1 cellular context compared by ENCODE assay signal in the genomic region with DNA sequence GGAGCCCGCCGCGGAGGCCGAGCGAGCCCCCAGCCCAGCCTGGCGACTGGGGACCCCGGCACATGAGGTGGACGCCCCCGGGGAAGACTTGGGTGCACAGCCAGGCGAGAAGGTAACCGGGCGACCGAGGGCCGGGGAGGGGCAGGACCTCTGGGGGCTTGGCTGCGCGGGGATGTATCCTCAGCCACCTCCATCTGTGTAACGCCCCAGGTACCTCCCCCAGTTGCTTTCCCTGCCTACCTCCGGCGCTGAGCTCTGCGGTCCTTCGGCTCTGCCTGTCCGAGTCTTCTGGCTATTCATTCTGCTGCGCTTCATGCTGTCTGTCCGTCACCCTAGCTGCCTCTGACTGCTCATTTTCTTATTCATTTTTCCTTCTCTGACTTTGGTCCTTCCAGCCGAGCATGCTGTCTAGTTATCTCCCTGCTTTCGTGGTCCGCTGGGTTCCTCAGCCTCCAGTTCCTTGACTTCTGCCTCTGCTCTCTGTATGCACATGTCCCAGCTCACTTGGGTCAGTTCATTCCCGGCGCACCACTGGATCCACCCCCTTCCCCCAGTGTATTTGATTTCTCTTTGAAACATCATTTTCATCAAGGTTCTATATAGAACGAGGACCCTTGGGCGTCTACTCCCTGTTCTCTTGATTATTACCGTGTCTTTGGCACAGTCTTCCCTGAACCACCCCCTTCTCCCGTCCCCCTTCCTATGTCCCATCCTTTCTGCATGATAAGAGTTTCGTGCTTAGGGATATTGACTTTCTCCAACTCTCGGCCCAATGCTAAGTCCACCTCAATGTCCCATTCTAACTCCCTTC.
TF ChIP-seq lines count a peak whose summit lies in the region.

No MANE protein-coding gene starts in this region.

TF ChIP-seq in K562, 482 proteins besides CTCF, POLR2A, EP300 and RAD21 (continued from another document):
- TF ChIP-seq BCL6 (CRISPR knock-in tag; IDR thresholded peaks at IDR 0.05) (no peak), SIX5 (IDR thresholded peaks at IDR 0.05; ENCODE audit: borderline replicate concordance in 1 of 2, insufficient read depth in 1 of 2, low read depth in 1 of 2, low read length in 2 of 2) (no peak), ERF (CRISPR knock-in tag; IDR thresholded peaks at IDR 0.05) (no peak), ZNF121 (CRISPR knock-in tag; conservative IDR thresholded peaks at IDR 0.05) (no peak), DACH1 (IDR thresholded peaks at IDR 0.05; ENCODE audit: partially characterized antibody) (no peak), ZNF12 (CRISPR knock-in tag; IDR thresholded peaks at IDR 0.05) (no peak), MAZ (CRISPR knock-in tag; conservative IDR thresholded peaks at IDR 0.05 in 1 of 2, IDR thresholded peaks at IDR 0.05 in 1 of 2) (peak; percentile 49 to 53; a peak in 3 of 4 replicates), ZNF79 (CRISPR knock-in tag; IDR thresholded peaks at IDR 0.05; ENCODE audit: low read depth) (no peak), RBM22 (IDR thresholded peaks at IDR 0.05; ENCODE audit: low read depth, low read length, poor library complexity, severe bottlenecking) (no peak), TAF9B (IDR thresholded peaks at IDR 0.05; ENCODE audit: partially characterized antibody) (no peak), HOMEZ (CRISPR knock-in tag; IDR thresholded peaks at IDR 0.05) (no peak), ZNF57 (CRISPR knock-in tag; IDR thresholded peaks at IDR 0.05) (no peak), NR1H2 (CRISPR knock-in tag; IDR thresholded peaks at IDR 0.05) (no peak), ZNF76 (CRISPR knock-in tag; IDR thresholded peaks at IDR 0.05; ENCODE audit: borderline replicate concordance) (no peak), ZNF124 (CRISPR knock-in tag; IDR thresholded peaks at IDR 0.05) (no peak), PHF8 (IDR thresholded peaks at IDR 0.05; ENCODE audit: borderline replicate concordance, low read length) (peak; percentile 28; the same call in 1 of the 2 replicates)
- TF ChIP-seq, protein P1, sequence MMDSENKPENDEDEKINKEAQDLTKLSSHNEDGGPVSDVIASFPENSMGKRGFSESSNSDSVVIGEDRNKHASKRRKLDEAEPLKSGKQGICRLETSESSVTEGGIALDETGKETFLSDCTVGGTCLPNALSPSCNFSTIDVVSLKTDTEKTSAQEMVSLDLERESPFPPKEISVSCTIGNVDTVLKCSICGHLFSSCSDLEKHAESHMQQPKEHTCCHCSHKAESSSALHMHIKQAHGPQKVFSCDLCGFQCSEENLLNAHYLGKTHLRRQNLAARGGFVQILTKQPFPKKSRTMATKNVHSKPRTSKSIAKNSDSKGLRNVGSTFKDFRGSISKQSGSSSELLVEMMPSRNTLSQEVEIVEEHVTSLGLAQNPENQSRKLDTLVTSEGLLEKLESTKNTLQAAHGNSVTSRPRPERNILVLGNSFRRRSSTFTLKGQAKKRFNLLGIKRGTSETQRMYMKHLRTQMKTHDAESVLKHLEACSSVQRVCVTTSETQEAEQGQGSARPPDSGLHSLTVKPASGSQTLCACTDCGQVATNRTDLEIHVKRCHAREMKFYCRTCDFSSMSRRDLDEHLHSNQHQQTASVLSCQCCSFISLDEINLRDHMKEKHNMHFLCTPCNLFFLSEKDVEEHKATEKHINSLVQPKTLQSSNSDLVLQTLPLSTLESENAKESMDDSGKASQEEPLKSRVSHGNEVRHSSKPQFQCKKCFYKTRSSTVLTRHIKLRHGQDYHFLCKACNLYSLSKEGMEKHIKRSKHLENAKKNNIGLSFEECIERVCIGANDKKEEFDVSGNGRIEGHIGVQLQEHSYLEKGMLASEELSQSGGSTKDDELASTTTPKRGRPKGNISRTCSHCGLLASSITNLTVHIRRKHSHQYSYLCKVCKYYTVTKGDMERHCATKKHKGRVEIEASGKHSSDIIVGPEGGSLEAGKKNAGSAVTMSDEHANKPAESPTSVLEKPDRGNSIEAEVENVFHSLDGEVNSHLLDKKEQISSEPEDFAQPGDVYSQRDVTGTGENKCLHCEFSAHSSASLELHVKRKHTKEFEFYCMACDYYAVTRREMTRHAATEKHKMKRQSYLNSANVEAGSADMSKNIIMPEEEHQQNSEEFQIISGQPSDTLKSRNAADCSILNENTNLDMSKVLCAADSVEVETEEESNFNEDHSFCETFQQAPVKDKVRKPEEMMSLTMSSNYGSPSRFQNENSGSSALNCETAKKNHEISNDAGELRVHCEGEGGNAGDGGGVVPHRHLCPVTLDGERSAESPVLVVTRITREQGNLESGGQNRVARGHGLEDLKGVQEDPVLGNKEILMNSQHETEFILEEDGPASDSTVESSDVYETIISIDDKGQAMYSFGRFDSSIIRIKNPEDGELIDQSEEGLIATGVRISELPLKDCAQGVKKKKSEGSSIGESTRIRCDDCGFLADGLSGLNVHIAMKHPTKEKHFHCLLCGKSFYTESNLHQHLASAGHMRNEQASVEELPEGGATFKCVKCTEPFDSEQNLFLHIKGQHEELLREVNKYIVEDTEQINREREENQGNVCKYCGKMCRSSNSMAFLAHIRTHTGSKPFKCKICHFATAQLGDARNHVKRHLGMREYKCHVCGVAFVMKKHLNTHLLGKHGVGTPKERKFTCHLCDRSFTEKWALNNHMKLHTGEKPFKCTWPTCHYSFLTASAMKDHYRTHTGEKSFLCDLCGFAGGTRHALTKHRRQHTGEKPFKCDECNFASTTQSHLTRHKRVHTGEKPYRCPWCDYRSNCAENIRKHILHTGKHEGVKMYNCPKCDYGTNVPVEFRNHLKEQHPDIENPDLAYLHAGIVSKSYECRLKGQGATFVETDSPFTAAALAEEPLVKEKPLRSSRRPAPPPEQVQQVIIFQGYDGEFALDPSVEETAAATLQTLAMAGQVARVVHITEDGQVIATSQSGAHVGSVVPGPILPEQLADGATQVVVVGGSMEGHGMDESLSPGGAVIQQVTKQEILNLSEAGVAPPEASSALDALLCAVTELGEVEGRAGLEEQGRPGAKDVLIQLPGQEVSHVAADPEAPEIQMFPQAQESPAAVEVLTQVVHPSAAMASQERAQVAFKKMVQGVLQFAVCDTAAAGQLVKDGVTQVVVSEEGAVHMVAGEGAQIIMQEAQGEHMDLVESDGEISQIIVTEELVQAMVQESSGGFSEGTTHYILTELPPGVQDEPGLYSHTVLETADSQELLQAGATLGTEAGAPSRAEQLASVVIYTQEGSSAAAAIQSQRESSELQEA (IDR thresholded peaks at IDR 0.05; ENCODE audit: low read depth): no peak
- TF ChIP-seq, protein P2, sequence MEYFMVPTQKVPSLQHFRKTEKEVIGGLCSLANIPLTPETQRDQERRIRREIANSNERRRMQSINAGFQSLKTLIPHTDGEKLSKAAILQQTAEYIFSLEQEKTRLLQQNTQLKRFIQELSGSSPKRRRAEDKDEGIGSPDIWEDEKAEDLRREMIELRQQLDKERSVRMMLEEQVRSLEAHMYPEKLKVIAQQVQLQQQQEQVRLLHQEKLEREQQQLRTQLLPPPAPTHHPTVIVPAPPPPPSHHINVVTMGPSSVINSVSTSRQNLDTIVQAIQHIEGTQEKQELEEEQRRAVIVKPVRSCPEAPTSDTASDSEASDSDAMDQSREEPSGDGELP (CRISPR knock-in tag; IDR thresholded peaks at IDR 0.05; ENCODE audit: borderline replicate concordance): no peak
